Comparison of ENCODE assay signal across 1 cellular context in genomic region chr3:195385526-195385925, GRCh38.
TF ChIP-seq lines count a peak whose summit lies in the region.

No MANE protein-coding gene starts in this region.

TF ChIP-seq in IMR-90, 13 proteins besides CTCF, POLR2A, EP300 and RAD21 (continued from another document):
- no peak for TF ChIP-seq BHLHE40 (IDR thresholded peaks at IDR 0.05; ENCODE audit: low read depth, low read length)
- no peak for TF ChIP-seq CEBPB (IDR thresholded peaks at IDR 0.05; ENCODE audit: low read depth, low read length)
- no peak for TF ChIP-seq CHD1 (IDR thresholded peaks at IDR 0.05; ENCODE audit: low read depth, low read length)
- no peak for TF ChIP-seq RCOR1 (IDR thresholded peaks at IDR 0.05; ENCODE audit: insufficient replicate concordance, low read length)
- TF ChIP-seq FOS (IDR thresholded peaks at IDR 0.05; ENCODE audit: low read depth, low read length), result no peak
- TF ChIP-seq MAFK (IDR thresholded peaks at IDR 0.05; ENCODE audit: low read depth, low read length), result no peak
